Comparison of ENCODE assay signal across 19 cellular contexts in the genomic region with DNA sequence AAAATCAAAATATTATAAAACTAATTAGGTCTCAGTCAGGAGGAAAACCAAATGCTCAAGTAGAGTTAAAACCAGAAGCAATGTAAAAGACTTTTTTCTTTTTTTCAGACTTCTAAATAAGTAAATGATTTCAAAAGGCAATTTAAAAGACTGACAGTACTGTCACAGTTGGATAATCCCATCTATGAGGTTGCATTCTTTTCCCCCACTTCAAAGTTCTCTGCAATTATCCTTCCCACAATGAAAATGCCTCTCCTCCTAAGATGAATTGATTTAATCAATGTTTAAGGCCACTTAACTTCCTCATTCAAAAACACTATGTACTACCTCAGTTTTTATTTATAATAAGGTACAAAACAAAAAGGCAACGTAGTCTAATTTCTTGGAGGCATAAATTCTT. TPM values are rescaled to one million over a fixed set of nuclear protein-coding genes. Genes with fewer than 3 reads are reported as not detected.
A peak's percentile ranks its signal among the peaks of the same experiment; 100 is the strongest.
DNase-seq lines count a peak whose midpoint lies in the region; ATAC-seq and TF ChIP-seq lines count a peak whose summit lies in the region.
"Had no signal": no experiment of that assay in that cellular context is flagged by ENCODE, and none has a peak within 500 bp of the region (broad histone marks: within the 10 kb centered on the region; RNA-seq: fewer than 3 reads in every experiment).

No MANE protein-coding gene starts in this region.

- H3K36me3 Mint-ChIP-seq in nephron (ENCODE audit: low read depth), result peaks cover 57% of the 10 kb centered on the region

- no peaks in the 10 kb centered on the region for H3K4me1 Mint-ChIP-seq in nephron

- H3K4me3 Mint-ChIP-seq in nephron, result no peak overlapping the region

- H3K9me3 Mint-ChIP-seq in nephron, result no peaks in the 10 kb centered on the region

- TF ChIP-seq POLR2A in body of pancreas (IDR thresholded peaks at IDR 0.05), result no peak

- H3K4me1 ChIP-seq in body of pancreas, result no peaks in the 10 kb centered on the region
- H3K4me1 ChIP-seq: A549, BE2C had no signal

- H3K27ac ChIP-seq in body of pancreas, result no peak overlapping the region
- H3K27ac ChIP-seq: A549 had no signal

- peak; percentile 49 for DNase-seq in Jurkat, Clone E6-1 (ENCODE audit: low read depth, low spot score)
- DNase-seq in OCI-M1 (lab: John Stamatoyannopoulos, UW), result peak; percentile 34
- peak; percentile 34 for DNase-seq in glomerular visceral epithelial cell (ENCODE audit: extremely low spot score)
- DNase-seq in NCI-H510A (lab: John Stamatoyannopoulos, UW), result no peak
- DNase-seq in body of pancreas, result no peak
- DNase-seq: BE2C, DMS 273 treated with DMSO at 0.1 percent for 48 hours, DMS79 treated with DMSO at 0.1 percent for 48 hours, H7, NCI-H1092 treated with DMSO at 0.1 percent for 48 hours, NCI-H2081, NCI-H2227 treated with DMSO at 0.1 percent for 48 hours, NCI-H524 treated with DMSO at 0.1 percent for 48 hours, RPMI8226, SHP77 had no signal

- peak overlapping the region; percentile 63 to 77 (median 77) for H3K27ac Mint-ChIP-seq in nephron

- H3K36me3 ChIP-seq in body of pancreas (replicated peaks in 1 of 2; ENCODE audit: insufficient read depth in 1 of 2, low read depth in 2 of 2), result peaks cover 14 to 17% of the 10 kb centered on the region in 2 donors

- TF ChIP-seq CTCF in nephron (IDR thresholded peaks at IDR 0.05; ENCODE audit: unreplicated experiment in 3 of 3) (no peak), body of pancreas (IDR thresholded peaks at IDR 0.05) (no peak)

- no peaks in the 10 kb centered on the region for H3K27me3 Mint-ChIP-seq in nephron (ENCODE audit: low read depth)

- H3K9me3 ChIP-seq in body of pancreas, result no peaks in the 10 kb centered on the region
- H3K9me3 ChIP-seq: A549, BE2C had no signal

- WGBS in body of pancreas, 2 donors, result 97% methylated on average over 1 of the region's 1 CpG

- ATAC-seq in esophagus mucosa (no peak), body of pancreas (no peak), GM21619 (IDR thresholded peaks at IDR 0.05; ENCODE audit: unreplicated experiment) (no peak)
- ATAC-seq: A549 had no signal

- H3K4me3 ChIP-seq in Jurkat, Clone E6-1 (ENCODE audit: low read length), result no peak overlapping the region
- no peak overlapping the region for H3K4me3 ChIP-seq in body of pancreas
- H3K4me3 ChIP-seq: A549 had no signal

- H3K27me3 ChIP-seq in body of pancreas, result no peaks in the 10 kb centered on the region
- H3K27me3 ChIP-seq: BE2C had no signal

- intact Hi-C loops in body of pancreas (cut with DNase I), result no loop called here

RNA-seq across cellular contexts. Expression of gene MRPL3, which starts 8.1 kb away (rescaled TPM):
- 164 TPM for polyA plus RNA-seq in Jurkat, Clone E6-1 (2012; ENCODE audit: insufficient read depth, insufficient read length)
- total RNA-seq in esophagus mucosa (65.6 TPM), body of pancreas (10 to 100 TPM; 41.5 to 43.1 TPM)

Comparison
In these comparisons a context has a peak if more than half of its experiments do, and no peak if none do; other contexts are left out.
1. DNase-seq: peak in Jurkat, Clone E6-1 (single experiment), OCI-M1 (single experiment) and glomerular visceral epithelial cell (single experiment); none in NCI-H510A (single experiment) and body of pancreas (0 of 4).